ENCODE assay signal across 19 cellular contexts in genomic region chr13:101258509-101258908, GRCh38.
DNase-seq lines count a peak whose midpoint lies in the region; ATAC-seq and TF ChIP-seq lines count a peak whose summit lies in the region.
"Had no signal": no experiment of that assay in that cellular context is flagged by ENCODE, and none has a peak within 500 bp of the region (broad histone marks: within the 10 kb centered on the region; RNA-seq: fewer than 3 reads in every experiment).

No MANE protein-coding gene starts in this region.

- WGBS in mesendoderm (ENCODE audit: extremely low coverage, insufficient coverage, low lambda C conversion rate), result no CpG with 5 or more reads among the region's 6 CpGs

- H3K36me3 Mint-ChIP-seq in stimulated activated naive CD8-positive, alpha-beta T cell treated with anti-CD3 and anti-CD28 coated beads, Interleukin-15, Interleukin-2, amounts not matched to agents 100 ng/mL and 50 ng/mL, for 24 hours (ENCODE audit: low read depth), result no peaks in the 10 kb centered on the region
- H3K36me3 Mint-ChIP-seq: T-cell had no signal

- intact Hi-C loops in uterus (cut with DNase I; ENCODE audit: low total_unique reads), result no loop called here

- H3K4me3 ChIP-seq in mesendoderm (ENCODE audit: low read length) (no peak overlapping the region), uterus (no peak overlapping the region)
- H3K4me3 ChIP-seq: upper lobe of left lung had no signal

- no peak overlapping the region for H4K5ac ChIP-seq in mesendoderm (ENCODE audit: low read length)

- no peak overlapping the region for H3K18ac ChIP-seq in mesendoderm (ENCODE audit: low read length)

- H3K4me3 Mint-ChIP-seq in stimulated activated naive CD8-positive, alpha-beta T cell treated with anti-CD3 and anti-CD28 coated beads, Interleukin-15, Interleukin-2, amounts not matched to agents 100 ng/mL and 50 ng/mL, for 24 hours, result no peak overlapping the region
- H3K4me3 Mint-ChIP-seq: activated CD4-positive, alpha-beta T cell treated with anti-CD3 and anti-CD28 coated beads, Interleukin-2, amount 10 ng/mL, durations not matched to agents 7 days and 5 days; CD4-positive, alpha-beta T cell; effector memory CD8-positive, alpha-beta T cell; T-cell had no signal

- H3K36me3 ChIP-seq in mesendoderm (ENCODE audit: control insufficient read depth, insufficient read depth, low read length), result no peaks in the 10 kb centered on the region
- no peaks in the 10 kb centered on the region for H3K36me3 ChIP-seq in uterus
- H3K36me3 ChIP-seq: upper lobe of left lung had no signal

- ATAC-seq in stimulated activated naive CD8-positive, alpha-beta T cell treated with anti-CD3 and anti-CD28 coated beads, Interleukin-15, Interleukin-2, amounts not matched to agents 100 U/mL and 50 U/mL, for 24 hours, result no peak
- ATAC-seq in SK-N-SH treated with all-trans-retinoic acid at 6 μM for 48 hours (peak; percentile 28; the same call in 2 of the 3 replicates), GM18517 (IDR thresholded peaks at IDR 0.05; ENCODE audit: unreplicated experiment) (no peak)
- ATAC-seq: Right ventricle myocardium inferior, sciatic nerve had no signal

- H3K56ac ChIP-seq in mesendoderm (ENCODE audit: low read length), result no peak overlapping the region

- no peak for DNase-seq in stimulated activated naive CD8-positive, alpha-beta T cell treated with anti-CD3 and anti-CD28 coated beads, Interleukin-15, Interleukin-2, amounts not matched to agents 100 U/mL and 50 U/mL, for 24 hours
- DNase-seq in mesendoderm (peak; percentile 5), SW 1271 (lab: John Stamatoyannopoulos, UW) (no peak), uterus (no peak), cortex of kidney (lab: John Stamatoyannopoulos, UW) (no peak)
- DNase-seq: CD4-positive, alpha-beta T cell; NCI-H1092; NCI-H2029 treated with DMSO at 0.1 percent for 48 hours; NCI-H510A; T-cell; upper lobe of left lung had no signal

- no peak overlapping the region for H2AK5ac ChIP-seq in mesendoderm (ENCODE audit: low read length)

- no peak overlapping the region for H3K9ac ChIP-seq in mesendoderm (ENCODE audit: low read length)
- H3K9ac ChIP-seq: parathyroid adenoma had no signal

- no peak for TF ChIP-seq POLR2A in uterus (IDR thresholded peaks at IDR 0.05)

- no peak overlapping the region for H2BK5ac ChIP-seq in mesendoderm (ENCODE audit: low read length)

- no peak overlapping the region for H3K4me2 ChIP-seq in mesendoderm (ENCODE audit: low read length)

- H3K23ac ChIP-seq in mesendoderm (ENCODE audit: low read length), result no peak overlapping the region

- H4K8ac ChIP-seq in mesendoderm (ENCODE audit: low read depth, low read length), result no peak overlapping the region

- no peaks in the 10 kb centered on the region for H3K4me1 ChIP-seq in mesendoderm (ENCODE audit: control insufficient read depth, low read depth, low read length)
- H3K4me1 ChIP-seq in uterus, result no peaks in the 10 kb centered on the region
- H3K4me1 ChIP-seq: parathyroid adenoma, upper lobe of left lung had no signal

- H3K4me1 Mint-ChIP-seq in stimulated activated naive CD8-positive, alpha-beta T cell treated with anti-CD3 and anti-CD28 coated beads, Interleukin-15, Interleukin-2, amounts not matched to agents 100 ng/mL and 50 ng/mL, for 24 hours (ENCODE audit: low read depth), result peaks cover 7% of the 10 kb centered on the region

- H3K27me3 ChIP-seq in mesendoderm (ENCODE audit: insufficient read depth, low read length, poor library complexity), result no peaks in the 10 kb centered on the region
- no peaks in the 10 kb centered on the region for H3K27me3 ChIP-seq in uterus
- H3K27me3 ChIP-seq: upper lobe of left lung had no signal

- no peaks in the 10 kb centered on the region for H3K79me2 ChIP-seq in mesendoderm (ENCODE audit: control insufficient read depth, insufficient read depth, low read length)
- H3K79me2 ChIP-seq: parathyroid adenoma had no signal

- peak overlapping the region; percentile 2 for H3K27ac Mint-ChIP-seq in stimulated activated naive CD8-positive, alpha-beta T cell treated with anti-CD3 and anti-CD28 coated beads, Interleukin-15, Interleukin-2, amounts not matched to agents 100 ng/mL and 50 ng/mL, for 24 hours
- H3K27ac Mint-ChIP-seq: activated CD4-positive, alpha-beta T cell treated with anti-CD3 and anti-CD28 coated beads, Interleukin-2, amount 10 ng/mL, durations not matched to agents 7 days and 5 days; CD4-positive, alpha-beta T cell; effector memory CD8-positive, alpha-beta T cell; T-cell had no signal

- H2BK120ac ChIP-seq in mesendoderm (ENCODE audit: low read depth, low read length), result no peak overlapping the region

- H3K27me3 Mint-ChIP-seq in stimulated activated naive CD8-positive, alpha-beta T cell treated with anti-CD3 and anti-CD28 coated beads, Interleukin-15, Interleukin-2, amounts not matched to agents 100 ng/mL and 50 ng/mL, for 24 hours, result no peaks in the 10 kb centered on the region

- no peaks in the 10 kb centered on the region for H3K9me3 Mint-ChIP-seq in stimulated activated naive CD8-positive, alpha-beta T cell treated with anti-CD3 and anti-CD28 coated beads, Interleukin-15, Interleukin-2, amounts not matched to agents 100 ng/mL and 50 ng/mL, for 24 hours
- H3K9me3 Mint-ChIP-seq: effector memory CD8-positive, alpha-beta T cell had no signal

- H2BK15ac ChIP-seq in mesendoderm (replicated peaks; ENCODE audit: low read depth), result no peak overlapping the region

- H3K79me1 ChIP-seq in mesendoderm (ENCODE audit: low read length), result no peaks in the 10 kb centered on the region

- H3K4ac ChIP-seq in mesendoderm (ENCODE audit: low read depth, low read length), result no peak overlapping the region

- H3K27ac ChIP-seq in mesendoderm (ENCODE audit: low read depth, low read length) (no peak overlapping the region), uterus (no peak overlapping the region)
- H3K27ac ChIP-seq: parathyroid adenoma, upper lobe of left lung had no signal

- H3K9me3 ChIP-seq in uterus, result no peaks in the 10 kb centered on the region
- H3K9me3 ChIP-seq: upper lobe of left lung had no signal

- TF ChIP-seq CTCF in uterus (IDR thresholded peaks at IDR 0.05), result no peak

TF ChIP-seq in SK-N-SH treated with all-trans-retinoic acid at 6 μM for 48 hours, 23 proteins besides CTCF, POLR2A, EP300 and RAD21:
- TF ChIP-seq ZC3H10 (CRISPR knock-in tag; IDR thresholded peaks at IDR 0.05) (no peak), OSR1 (CRISPR knock-in tag; IDR thresholded peaks at IDR 0.05) (no peak), PPARA (CRISPR knock-in tag; IDR thresholded peaks at IDR 0.05; ENCODE audit: borderline replicate concordance) (no peak), ZFP30 (CRISPR knock-in tag; IDR thresholded peaks at IDR 0.05) (no peak), ESRRG (CRISPR knock-in tag; IDR thresholded peaks at IDR 0.05) (no peak), TCF4 (CRISPR knock-in tag; IDR thresholded peaks at IDR 0.05; ENCODE audit: borderline replicate concordance) (no peak), ZNF8 (CRISPR knock-in tag; IDR thresholded peaks at IDR 0.05) (no peak), PATZ1 (CRISPR knock-in tag; IDR thresholded peaks at IDR 0.05; ENCODE audit: borderline replicate concordance) (no peak), ARNTL (CRISPR knock-in tag; IDR thresholded peaks at IDR 0.05; ENCODE audit: borderline replicate concordance, low read depth) (no peak)
- TF ChIP-seq, protein P1, sequence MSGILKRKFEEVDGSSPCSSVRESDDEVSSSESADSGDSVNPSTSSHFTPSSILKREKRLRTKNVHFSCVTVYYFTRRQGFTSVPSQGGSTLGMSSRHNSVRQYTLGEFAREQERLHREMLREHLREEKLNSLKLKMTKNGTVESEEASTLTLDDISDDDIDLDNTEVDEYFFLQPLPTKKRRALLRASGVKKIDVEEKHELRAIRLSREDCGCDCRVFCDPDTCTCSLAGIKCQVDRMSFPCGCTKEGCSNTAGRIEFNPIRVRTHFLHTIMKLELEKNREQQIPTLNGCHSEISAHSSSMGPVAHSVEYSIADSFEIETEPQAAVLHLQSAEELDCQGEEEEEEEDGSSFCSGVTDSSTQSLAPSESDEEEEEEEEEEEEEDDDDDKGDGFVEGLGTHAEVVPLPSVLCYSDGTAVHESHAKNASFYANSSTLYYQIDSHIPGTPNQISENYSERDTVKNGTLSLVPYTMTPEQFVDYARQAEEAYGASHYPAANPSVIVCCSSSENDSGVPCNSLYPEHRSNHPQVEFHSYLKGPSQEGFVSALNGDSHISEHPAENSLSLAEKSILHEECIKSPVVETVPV (CRISPR knock-in tag; IDR thresholded peaks at IDR 0.05), result no peak
